29 cellular contexts compared by ENCODE assay signal in the genomic region with DNA sequence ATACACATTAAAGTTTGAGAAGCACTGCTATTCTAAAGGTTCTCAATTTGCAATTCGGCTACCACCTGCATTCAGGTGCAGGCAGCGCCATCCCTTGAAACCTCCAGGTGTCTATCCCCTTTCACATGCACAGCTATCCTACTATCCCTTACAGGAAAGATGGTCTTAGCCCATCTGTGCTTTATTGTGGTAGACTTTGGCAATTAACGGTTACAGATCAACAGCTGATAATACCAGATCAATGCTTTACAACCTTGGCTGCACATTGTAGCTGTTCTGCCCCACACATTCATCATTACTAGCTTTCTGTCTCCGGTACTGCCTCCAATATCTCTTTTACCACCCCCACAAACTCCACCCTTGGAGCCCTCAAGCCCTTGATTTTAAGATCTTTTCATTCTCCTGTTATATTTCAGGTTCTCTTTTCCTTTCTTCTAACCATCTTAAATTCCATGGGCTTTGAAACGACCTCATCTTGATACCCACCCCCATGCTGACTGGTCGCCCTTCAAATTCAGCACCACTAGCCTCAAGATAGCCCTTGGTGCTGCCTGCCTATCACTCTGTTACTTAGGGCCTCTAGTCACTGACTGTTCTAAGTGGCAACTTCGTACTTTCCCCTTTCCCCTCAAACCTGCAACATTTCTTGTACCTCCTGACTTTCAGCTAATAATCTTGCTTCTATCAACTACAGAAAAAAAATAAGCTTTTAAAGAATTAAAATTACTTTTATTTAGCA. TPM values are rescaled to one million over a fixed set of nuclear protein-coding genes. Genes with fewer than 3 reads are reported as not detected.
"Had no signal": no experiment of that assay in that cellular context is flagged by ENCODE, and none has a peak within 500 bp of the region (broad histone marks: within the 10 kb centered on the region; RNA-seq: fewer than 3 reads in every experiment).

No MANE protein-coding gene starts in this region.

- H3K27me3 Mint-ChIP-seq: memory B cell; naive B cell; natural killer cell treated with Interleukin-12 subunit alpha and Interleukin-12 subunit beta and Interleukin-15 and Interleukin-18, amount 100 ng/mL, for 72 hours; progenitor cell of endocrine pancreas; stimulated activated memory B cell treated with anti-CD40 and anti-IgM and Interleukin-4, amounts not matched to agents 10 μg/mL and 1 μg/mL and 100 μg/mL, for 72 hours; type B pancreatic cell had no signal

- DNase-seq: dermis blood vessel endothelial cell; effector memory CD4-positive, alpha-beta T cell; foreskin keratinocyte; heart left ventricle; left ventricle myocardium superior; lower lobe of right lung; mucosa of descending colon; naive B cell; stimulated activated CD4-positive, alpha-beta T cell treated with anti-CD3 and anti-CD28 coated beads, Interleukin-12 subunit alpha, Interleukin-12 subunit beta, amount 100 ng/mL, for 4 hours; stimulated activated CD4-positive, alpha-beta T cell treated with anti-CD3 and anti-CD28 coated beads, Interleukin-1b, Interleukin-23, amount 100 ng/mL, for 48 hours; stimulated activated CD4-positive, alpha-beta T cell treated with anti-CD3 and anti-CD28 coated beads, Interleukin-4, amount 100 ng/mL, for 24 hours; stimulated activated naive CD8-positive, alpha-beta T cell treated with anti-CD3 and anti-CD28 coated beads, Interleukin-15, Interleukin-2, amounts not matched to agents 100 U/mL and 50 U/mL, for 24 hours; substantia nigra; testis; tibial artery had no signal

- H3K4me1 Mint-ChIP-seq: memory B cell; naive B cell; neural crest cell; stimulated activated memory B cell treated with anti-CD40 and anti-IgM and Interleukin-4, amounts not matched to agents 10 μg/mL and 1 μg/mL and 100 μg/mL, for 72 hours had no signal

- H3K4me3 ChIP-seq: coronary artery, esophagus muscularis mucosa, gastroesophageal sphincter, heart left ventricle, hepatocyte, lower lobe of right lung, mucosa of descending colon, smooth muscle cell, testis, tibial artery had no signal

- ATAC-seq: foreskin keratinocyte; gastroesophageal sphincter; heart left ventricle; left ventricle myocardium superior; lower lobe of right lung; mucosa of descending colon; natural killer cell treated with Interleukin-12 subunit alpha and Interleukin-12 subunit beta and Interleukin-15 and Interleukin-18, amount 100 ng/mL, for 72 hours; sciatic nerve; stimulated activated memory B cell treated with anti-CD40 and anti-IgM and Interleukin-4, amounts not matched to agents 10 μg/mL and 1 μg/mL and 100 μg/mL, for 72 hours; stimulated activated naive CD8-positive, alpha-beta T cell treated with anti-CD3 and anti-CD28 coated beads, Interleukin-15, Interleukin-2, amounts not matched to agents 100 U/mL and 50 U/mL, for 24 hours had no signal

- H3K9me3 ChIP-seq: esophagus muscularis mucosa, gastroesophageal sphincter, heart left ventricle, lower lobe of right lung, mucosa of descending colon, neutrophil, testis, tibial artery had no signal

- H3K36me3 ChIP-seq: esophagus muscularis mucosa, gastroesophageal sphincter, heart left ventricle, lower lobe of right lung, neutrophil, tibial artery had no signal

- H3K27me3 ChIP-seq: esophagus muscularis mucosa, foreskin keratinocyte, gastroesophageal sphincter, heart left ventricle, hepatocyte, neutrophil, testis, tibial artery had no signal

- H3K4me1 ChIP-seq: esophagus muscularis mucosa, foreskin keratinocyte, gastroesophageal sphincter, lower lobe of right lung, parathyroid adenoma, testis, tibial artery had no signal

- H3K9me3 Mint-ChIP-seq: memory B cell; natural killer cell treated with Interleukin-12 subunit alpha and Interleukin-12 subunit beta and Interleukin-15 and Interleukin-18, amount 100 ng/mL, for 72 hours; neural crest cell; stimulated activated memory B cell treated with anti-CD40 and anti-IgM and Interleukin-4, amounts not matched to agents 10 μg/mL and 1 μg/mL and 100 μg/mL, for 72 hours; type B pancreatic cell had no signal

- H3K4me3 Mint-ChIP-seq: memory B cell; naive B cell; natural killer cell treated with Interleukin-12 subunit alpha and Interleukin-12 subunit beta and Interleukin-15 and Interleukin-18, amount 100 ng/mL, for 72 hours; neural crest cell; stimulated activated memory B cell treated with anti-CD40 and anti-IgM and Interleukin-4, amounts not matched to agents 10 μg/mL and 1 μg/mL and 100 μg/mL, for 72 hours; type B pancreatic cell had no signal

- H3K27ac ChIP-seq: coronary artery, esophagus muscularis mucosa, foreskin keratinocyte, gastroesophageal sphincter, heart left ventricle, hepatocyte, lower lobe of right lung, neutrophil, parathyroid adenoma, testis, tibial artery had no signal

- H3K36me3 Mint-ChIP-seq: memory B cell; naive B cell; natural killer cell treated with Interleukin-12 subunit alpha and Interleukin-12 subunit beta and Interleukin-15 and Interleukin-18, amount 100 ng/mL, for 72 hours; stimulated activated memory B cell treated with anti-CD40 and anti-IgM and Interleukin-4, amounts not matched to agents 10 μg/mL and 1 μg/mL and 100 μg/mL, for 72 hours; type B pancreatic cell had no signal

- H3K27ac Mint-ChIP-seq: memory B cell; naive B cell; natural killer cell treated with Interleukin-12 subunit alpha and Interleukin-12 subunit beta and Interleukin-15 and Interleukin-18, amount 100 ng/mL, for 72 hours; progenitor cell of endocrine pancreas; stimulated activated memory B cell treated with anti-CD40 and anti-IgM and Interleukin-4, amounts not matched to agents 10 μg/mL and 1 μg/mL and 100 μg/mL, for 72 hours; type B pancreatic cell had no signal

RNA-seq across cellular contexts. Expression of a gene that starts 50.8 kb away (rescaled TPM):
- total RNA-seq: natural killer cell treated with Interleukin-12 subunit alpha and Interleukin-12 subunit beta and Interleukin-15 and Interleukin-18, amount 100 ng/mL, for 72 hours had no signal
